ENCODE assay signal across 17 cellular contexts in genomic region chr21:15929536-15929935, GRCh38.
DNase-seq lines count a peak whose midpoint lies in the region; ATAC-seq and TF ChIP-seq lines count a peak whose summit lies in the region.
"Had no signal": no experiment of that assay in that cellular context is flagged by ENCODE, and none has a peak within 500 bp of the region (broad histone marks: within the 10 kb centered on the region; RNA-seq: fewer than 3 reads in every experiment).

No MANE protein-coding gene starts in this region.

- H3K27ac Mint-ChIP-seq in osteocyte (ENCODE audit: unreplicated experiment) = no peak overlapping the region
- H3K27ac Mint-ChIP-seq in immature natural killer cell = no peak overlapping the region
- H3K27ac Mint-ChIP-seq: CD8-positive, alpha-beta T cell had no signal

- H3K4me3 ChIP-seq in dorsolateral prefrontal cortex (peak overlapping the region in 42 of 59 donors; percentile 0 to 54 (median 25)), colonic mucosa (no peak overlapping the region)
- H3K4me3 ChIP-seq: BLaER1, GM23248, HAP-1 had no signal

- H3K9me3 Mint-ChIP-seq in osteocyte (ENCODE audit: unreplicated experiment) (no peaks in the 10 kb centered on the region), immature natural killer cell (peaks cover 0 to 7% (median 4%) of the 10 kb centered on the region in 6 donors)
- H3K9me3 Mint-ChIP-seq: CD8-positive, alpha-beta T cell had no signal

- no peaks in the 10 kb centered on the region for H3K36me3 Mint-ChIP-seq in osteocyte (ENCODE audit: unreplicated experiment)
- H3K36me3 Mint-ChIP-seq in immature natural killer cell = no peaks in the 10 kb centered on the region
- H3K36me3 Mint-ChIP-seq: CD8-positive, alpha-beta T cell had no signal

- H3K9ac ChIP-seq in colonic mucosa (ENCODE audit: low read depth in 2 of 2, low read length in 2 of 2) = no peak overlapping the region
- H3K9ac ChIP-seq: BLaER1, GM23248 had no signal

- intact Hi-C loops in dorsolateral prefrontal cortex (cut with DNase I) = no loop called here
- intact Hi-C loops in colonic mucosa (cut with DNase I) = no loop called here

- H3K9me3 ChIP-seq in colonic mucosa = no peaks in the 10 kb centered on the region
- H3K9me3 ChIP-seq: HAP-1 had no signal

- DNase-seq in OCI-M1 (lab: John Stamatoyannopoulos, UW) (peak; percentile 16), dorsolateral prefrontal cortex (no peak), osteocyte (ENCODE audit: extremely low spot score, unreplicated experiment) (no peak), immature natural killer cell (no peak), colonic mucosa (no peak), SK-N-DZ (ENCODE audit: low spot score) (no peak)
- DNase-seq: 8988T; Calu3; CD8-positive, alpha-beta T cell; DMS79 treated with DMSO at 0.1 percent for 48 hours; GF-D8; GM23248 had no signal

- H3K4me3 Mint-ChIP-seq in osteocyte (ENCODE audit: unreplicated experiment) = no peak overlapping the region
- H3K4me3 Mint-ChIP-seq in immature natural killer cell = no peak overlapping the region
- H3K4me3 Mint-ChIP-seq: CD8-positive, alpha-beta T cell had no signal

- H3K36me3 ChIP-seq in colonic mucosa = no peaks in the 10 kb centered on the region
- H3K36me3 ChIP-seq: BLaER1, HAP-1 had no signal

- H3K27ac ChIP-seq in C4-2B (no peak overlapping the region), dorsolateral prefrontal cortex (peak overlapping the region in 1 of 59 donors; percentile 35), colonic mucosa (no peak overlapping the region)
- H3K27ac ChIP-seq: BLaER1, GM23248, HL-60 had no signal

- H3K27me3 ChIP-seq in dorsolateral prefrontal cortex (no peaks in the 10 kb centered on the region), colonic mucosa (no peaks in the 10 kb centered on the region)
- H3K27me3 ChIP-seq: BLaER1 had no signal

- peaks cover 6% of the 10 kb centered on the region for H3K4me1 Mint-ChIP-seq in osteocyte (ENCODE audit: unreplicated experiment)
- H3K4me1 Mint-ChIP-seq in immature natural killer cell = no peaks in the 10 kb centered on the region

- H3K27me3 Mint-ChIP-seq in osteocyte (ENCODE audit: unreplicated experiment) (no peaks in the 10 kb centered on the region), immature natural killer cell (ENCODE audit: low read depth in 3 of 3) (peaks cover 0 to 6% (median 2%) of the 10 kb centered on the region in 3 donors)

- ATAC-seq in HG03520 (IDR thresholded peaks at IDR 0.05; ENCODE audit: unreplicated experiment) = no peak
- ATAC-seq: CD8-positive, alpha-beta T cell had no signal

- no peaks in the 10 kb centered on the region for H3K4me1 ChIP-seq in colonic mucosa
- H3K4me1 ChIP-seq: BLaER1, HAP-1 had no signal

- TF ChIP-seq CTCF in C4-2B (conservative IDR thresholded peaks at IDR 0.05) (peak; percentile 30), dorsolateral prefrontal cortex (IDR thresholded peaks at IDR 0.05 in 54 of 56, conservative IDR thresholded peaks at IDR 0.05 in 2 of 56; ENCODE audit: low read depth in 1 of 56, partially characterized antibody in 56 of 56) (no peak), osteocyte (IDR thresholded peaks at IDR 0.05) (peak; percentile 11), colonic mucosa (IDR thresholded peaks at IDR 0.05) (no peak)

Comparison
In these comparisons a context has a peak if more than half of its experiments do, and no peak if none do; other contexts are left out.
1. CTCF ChIP-seq: peak in C4-2B (single experiment) and osteocyte (single experiment); none in dorsolateral prefrontal cortex (0 of 56) and colonic mucosa (single experiment).